Comparison of ENCODE assay signal across 12 cellular contexts in genomic region chr19:45087531-45087930, GRCh38. TPM values are rescaled to one million over a fixed set of nuclear protein-coding genes. Genes with fewer than 3 reads are reported as not detected.
DNase-seq lines count a peak whose midpoint lies in the region; ATAC-seq, FAIRE-seq and TF ChIP-seq lines count a peak whose summit lies in the region.
"Had no signal": no experiment of that assay in that cellular context is flagged by ENCODE, and none has a peak within 500 bp of the region (broad histone marks: within the 10 kb centered on the region; RNA-seq: fewer than 3 reads in every experiment).

No MANE protein-coding gene starts in this region.

- TF ChIP-seq EP300 in K562 (IDR thresholded peaks at IDR 0.05; ENCODE audit: low read length) = no peak

- no peak for TF ChIP-seq RAD21 in K562 (CRISPR knock-in tag; conservative IDR thresholded peaks at IDR 0.05 in 1 of 2, IDR thresholded peaks at IDR 0.05 in 1 of 2)

- in situ Hi-C loops in K562 (cut with MboI) = no loop called here

- H3K27me3 Mint-ChIP-seq in activated CD8-positive, alpha-beta T cell treated with anti-CD3 and anti-CD28 coated beads, Interleukin-2, amount 10 ng/mL, durations not matched to agents 7 days and 5 days (ENCODE audit: low read depth) = no peaks in the 10 kb centered on the region
- no peaks in the 10 kb centered on the region for H3K27me3 Mint-ChIP-seq in stimulated activated naive CD8-positive, alpha-beta T cell treated with anti-CD3 and anti-CD28 coated beads, Interleukin-15, Interleukin-2, amounts not matched to agents 100 ng/mL and 50 ng/mL, for 24 hours
- H3K27me3 Mint-ChIP-seq: type B pancreatic cell had no signal

- H3K36me3 ChIP-seq in right atrium auricular region (peaks cover 8% of the 10 kb centered on the region), K562 (ENCODE audit: control insufficient read depth, insufficient read depth, low read length) (peaks cover 70% of the 10 kb centered on the region)

- H3K4me1 ChIP-seq in right atrium auricular region = peaks cover 0 to 13% of the 10 kb centered on the region in 2 donors
- H3K4me1 ChIP-seq in K562 (replicated peaks in 1 of 2; ENCODE audit: control insufficient read depth in 2 of 2, insufficient read depth in 2 of 2, low read length in 2 of 2) = peaks cover 0 to 20% of the 10 kb centered on the region in 2 experiments; a peak in 2 of 5 replicates

- H3K9me3 ChIP-seq in right atrium auricular region (no peaks in the 10 kb centered on the region), K562 (replicated peaks; ENCODE audit: control insufficient read depth, insufficient read depth, low read depth, low read length) (no peaks in the 10 kb centered on the region)

- intact Hi-C loops in Right ventricle myocardium inferior (cut with DNase I) = no loop called here
- intact Hi-C loops in K562 (cut with micrococcal nuclease) = no loop called here
- intact Hi-C loops in posterior vena cava (cut with DNase I) = no loop called here

- peak overlapping the region; percentile 95 for H3K27ac Mint-ChIP-seq in activated CD8-positive, alpha-beta T cell treated with anti-CD3 and anti-CD28 coated beads, Interleukin-2, amount 10 ng/mL, durations not matched to agents 7 days and 5 days
- H3K27ac Mint-ChIP-seq in stimulated activated naive CD8-positive, alpha-beta T cell treated with anti-CD3 and anti-CD28 coated beads, Interleukin-15, Interleukin-2, amounts not matched to agents 100 ng/mL and 50 ng/mL, for 24 hours = peak overlapping the region; percentile 85
- H3K27ac Mint-ChIP-seq: type B pancreatic cell had no signal

- H3K9me3 Mint-ChIP-seq in activated CD8-positive, alpha-beta T cell treated with anti-CD3 and anti-CD28 coated beads, Interleukin-2, amount 10 ng/mL, durations not matched to agents 7 days and 5 days (ENCODE audit: insufficient read depth) = no peaks in the 10 kb centered on the region
- H3K9me3 Mint-ChIP-seq in stimulated activated naive CD8-positive, alpha-beta T cell treated with anti-CD3 and anti-CD28 coated beads, Interleukin-15, Interleukin-2, amounts not matched to agents 100 ng/mL and 50 ng/mL, for 24 hours = peaks cover 3% of the 10 kb centered on the region
- H3K9me3 Mint-ChIP-seq: type B pancreatic cell had no signal

- no peak for ATAC-seq in Right ventricle myocardium inferior
- ATAC-seq in activated CD8-positive, alpha-beta T cell treated with anti-CD3 and anti-CD28 coated beads, Interleukin-2, amount 10 ng/mL, durations not matched to agents 7 days and 5 days = peak; percentile 76
- ATAC-seq in K562 = no peak

- H3K79me2 ChIP-seq in K562 (ENCODE audit: control insufficient read depth, insufficient read depth, low read length) = peaks cover 31% of the 10 kb centered on the region

- peak overlapping the region in 1 of 2 experiments; percentile 74; a peak in 2 of 4 replicates for H3K9ac ChIP-seq in K562 (ENCODE audit: insufficient read depth in 1 of 2, low read depth in 2 of 2, low read length in 2 of 2)

- CTCF ChIA-PET in activated CD8-positive, alpha-beta T cell treated with anti-CD3 and anti-CD28 coated beads, Interleukin-2, amount 10 ng/mL, durations not matched to agents 7 days and 5 days (lab: Charles Lee) = interaction anchor here (1.2 to 1.7 kb wide), 5 partner anchors 16 to 161 kb away, joined by 3 to 11 read pairs (median 4); no protein-coding TSS in a partner anchor
- CTCF ChIA-PET in K562 (lab: Yijun Ruan, JAX; ENCODE audit: low intra/inter-chr PET ratio) = no interaction called here

- POLR2A ChIA-PET in activated CD8-positive, alpha-beta T cell treated with anti-CD3 and anti-CD28 coated beads, Interleukin-2, amount 10 ng/mL, durations not matched to agents 7 days and 5 days (lab: Charles Lee) = interaction anchor here (0.6 to 1.3 kb wide), 4 partner anchors 9 to 86 kb away, joined by 3 to 4 read pairs (median 4); no protein-coding TSS in a partner anchor
- POLR2A ChIA-PET in K562 (lab: Yijun Ruan, JAX) = interaction anchor here (0.7 to 1.8 kb wide), 2 partner anchors 11 to 16 kb away, joined by 4 to 5 read pairs; no protein-coding TSS in a partner anchor

- peaks cover 39% of the 10 kb centered on the region for H3K36me3 Mint-ChIP-seq in activated CD8-positive, alpha-beta T cell treated with anti-CD3 and anti-CD28 coated beads, Interleukin-2, amount 10 ng/mL, durations not matched to agents 7 days and 5 days (ENCODE audit: low read depth)
- H3K36me3 Mint-ChIP-seq in stimulated activated naive CD8-positive, alpha-beta T cell treated with anti-CD3 and anti-CD28 coated beads, Interleukin-15, Interleukin-2, amounts not matched to agents 100 ng/mL and 50 ng/mL, for 24 hours (ENCODE audit: low read depth) = peaks cover 56% of the 10 kb centered on the region

- H4K20me1 ChIP-seq in K562 (replicated peaks; ENCODE audit: control insufficient read depth, insufficient read depth, low read length) = no peaks in the 10 kb centered on the region; the same call in 1 of the 2 replicates

- H3K27ac ChIP-seq in right atrium auricular region (no peak overlapping the region), K562 (ENCODE audit: extremely low read depth, low read depth, low read length) (no peak overlapping the region)

- H3K27me3 ChIP-seq in right atrium auricular region (no peaks in the 10 kb centered on the region), K562 (ENCODE audit: control insufficient read depth in 2 of 2, insufficient read depth in 2 of 2, low read length in 2 of 2) (no peaks in the 10 kb centered on the region)

- peak; percentile 34 for DNase-seq in Right ventricle myocardium inferior (ENCODE audit: missing footprints)
- DNase-seq in right atrium auricular region (ENCODE audit: low spot score) = no peak
- peak; percentile 83 for DNase-seq in activated CD8-positive, alpha-beta T cell treated with anti-CD3 and anti-CD28 coated beads, Interleukin-2, amount 10 ng/mL, durations not matched to agents 7 days and 5 days
- no peak for DNase-seq in K562 (ENCODE audit: extremely low read depth in 1 of 4, low spot score in 3 of 4)
- DNase-seq in occipital lobe (lab: John Stamatoyannopoulos, UW) = no peak
- DNase-seq in posterior vena cava (ENCODE audit: low spot score) = no peak
- DNase-seq in pons (ENCODE audit: low spot score) = no peak
- DNase-seq: aorta, erythroblast had no signal

- TF ChIP-seq CTCF in right atrium auricular region (IDR thresholded peaks at IDR 0.05) (no peak), K562 (IDR thresholded peaks at IDR 0.05 in 2 of 3, conservative IDR thresholded peaks at IDR 0.05 in 1 of 3; ENCODE audit: insufficient read depth in 2 of 3, low read depth in 1 of 3, low read length in 3 of 3) (no peak)

- TF ChIP-seq POLR2A in K562 (conservative IDR thresholded peaks at IDR 0.05) = no peak

- WGBS in K562 (ENCODE audit: insufficient coverage, low coverage, missing lambda C conversion rate) = 83% methylated on average over 11 of the region's 11 CpGs

- H3K9me1 ChIP-seq in K562 (ENCODE audit: control insufficient read depth, insufficient read depth, low read length) = no peaks in the 10 kb centered on the region

- no TSS peak for BruUV-seq in K562 (replicated peaks; lab: Mats Ljungman, UMichigan)

- H3K4me3 Mint-ChIP-seq in activated CD8-positive, alpha-beta T cell treated with anti-CD3 and anti-CD28 coated beads, Interleukin-2, amount 10 ng/mL, durations not matched to agents 7 days and 5 days = peak overlapping the region; percentile 57
- peak overlapping the region; percentile 27 for H3K4me3 Mint-ChIP-seq in stimulated activated naive CD8-positive, alpha-beta T cell treated with anti-CD3 and anti-CD28 coated beads, Interleukin-15, Interleukin-2, amounts not matched to agents 100 ng/mL and 50 ng/mL, for 24 hours
- H3K4me3 Mint-ChIP-seq: type B pancreatic cell had no signal

- H3K4me2 ChIP-seq in K562 (ENCODE audit: insufficient read depth, low read length) = no peak overlapping the region

- H2AFZ ChIP-seq in K562 (ENCODE audit: low read depth, low read length) = no peak overlapping the region

- FAIRE-seq in K562 (lab: Jason Lieb, UNC) = no peak
- FAIRE-seq: A204.1 had no signal

- peaks cover 45% of the 10 kb centered on the region for H3K4me1 Mint-ChIP-seq in activated CD8-positive, alpha-beta T cell treated with anti-CD3 and anti-CD28 coated beads, Interleukin-2, amount 10 ng/mL, durations not matched to agents 7 days and 5 days (ENCODE audit: low read depth)
- H3K4me1 Mint-ChIP-seq in stimulated activated naive CD8-positive, alpha-beta T cell treated with anti-CD3 and anti-CD28 coated beads, Interleukin-15, Interleukin-2, amounts not matched to agents 100 ng/mL and 50 ng/mL, for 24 hours (ENCODE audit: low read depth) = peaks cover 35% of the 10 kb centered on the region

- H3K4me3 ChIP-seq in right atrium auricular region (no peak overlapping the region), K562 (no peak overlapping the region)

RNA-seq across cellular contexts. Expression of gene PPP1R37, which starts 5.4 kb away (rescaled TPM):
- total RNA-seq in Right ventricle myocardium inferior = 15.1 TPM
- total RNA-seq in right atrium auricular region = 10 to 100 TPM; 21.7 to 22.9 TPM
- total RNA-seq in activated CD8-positive, alpha-beta T cell treated with anti-CD3 and anti-CD28 coated beads, Interleukin-2, amount 10 ng/mL, durations not matched to agents 7 days and 5 days = 10 to 100 TPM; 28.3 to 29.2 TPM
- 32.7 and 64.0 TPM in 2 replicates for total RNA-seq in K562 (2011; cell fraction: chromatin; rRNA removed; ENCODE audit: low replicate concordance)
- total RNA-seq in K562 (2011; cell fraction: nucleolus; rRNA removed) = 49.9 and 53.4 TPM in 2 replicates
- 37.0 and 42.9 TPM in 2 replicates for total RNA-seq in K562 (2011; cell fraction: nucleoplasm; rRNA removed)
- total RNA-seq in K562 (2014; rRNA removed) = 20.3 and 38.6 TPM in 2 replicates
- total RNA-seq in K562 (2014; rRNA removed; fragmentation: Illumina TruSeq; extraction: Trizol) = 3.1 and 3.5 TPM in 2 replicates
- 7.9 and 8.4 TPM in 2 replicates for total RNA-seq in K562 (2015; rRNA removed; fragmentation: Illumina TruSeq; extraction: Trizol)
- 16.4 and 17.6 TPM in 2 replicates for total RNA-seq in K562 (2021)
- 7.3 and 8.0 TPM in 2 replicates for polyA plus RNA-seq in K562 (2011; rRNA removed)
- polyA plus RNA-seq in K562 (2011; cell fraction: cytosol; rRNA removed) = 7.1 and 13.5 TPM in 2 replicates
- polyA plus RNA-seq in K562 (2011; cell fraction: nucleus; rRNA removed) = 51.3 and 83.8 TPM in 2 replicates
- polyA plus RNA-seq in K562 (2012) = 18.5 and 23.4 TPM in 2 replicates
- 2.7 and 5.0 TPM in 2 replicates for polyA plus RNA-seq in K562 (2014; fragmentation: Illumina TruSeq; extraction: Trizol)
- under 1 TPM; 0.04 to 0.10 TPM for polyA plus RNA-seq in K562 (2014; fragmentation: Nextera tagmentation; extraction: Ambion mirVana)
- 19.9 and 22.0 TPM in 2 replicates for polyA plus RNA-seq in K562 (2014; rRNA removed)
- polyA minus RNA-seq in K562 (2011; rRNA and poly(A)+ RNA removed) = 4.4 and 5.2 TPM in 2 replicates
- polyA minus RNA-seq in K562 (2011; cell fraction: cytosol; rRNA and poly(A)+ RNA removed) = 4.8 and 13.3 TPM in 2 replicates
- polyA minus RNA-seq in K562 (2011; cell fraction: nucleus; rRNA and poly(A)+ RNA removed) = 14.3 and 14.8 TPM in 2 replicates
- total RNA-seq in occipital lobe = 20.6 TPM
- total RNA-seq in posterior vena cava = 10 to 100 TPM; 15.2 to 16.2 TPM

RNA-seq across cellular contexts. Expression of gene GEMIN7, which starts 8.5 kb away (rescaled TPM):
- total RNA-seq in Right ventricle myocardium inferior = 15.5 TPM
- total RNA-seq in right atrium auricular region = 10 to 100 TPM; 11.3 to 20.0 TPM
- 10 to 100 TPM; 30.2 to 31.7 TPM for total RNA-seq in activated CD8-positive, alpha-beta T cell treated with anti-CD3 and anti-CD28 coated beads, Interleukin-2, amount 10 ng/mL, durations not matched to agents 7 days and 5 days
- 22.7 and 62.8 TPM in 2 replicates for total RNA-seq in K562 (2011; cell fraction: chromatin; rRNA removed; ENCODE audit: low replicate concordance)
- 37.2 and 43.2 TPM in 2 replicates for total RNA-seq in K562 (2011; cell fraction: nucleolus; rRNA removed)
- total RNA-seq in K562 (2011; cell fraction: nucleoplasm; rRNA removed) = 26.5 and 32.7 TPM in 2 replicates
- total RNA-seq in K562 (2014; rRNA removed) = 54.9 and 62.7 TPM in 2 replicates
- total RNA-seq in K562 (2014; rRNA removed; fragmentation: Illumina TruSeq; extraction: Trizol) = 31.3 and 33.0 TPM in 2 replicates
- total RNA-seq in K562 (2015; rRNA removed; fragmentation: Illumina TruSeq; extraction: Trizol) = 39.5 and 42.3 TPM in 2 replicates
- total RNA-seq in K562 (2021) = 60.7 and 62.6 TPM in 2 replicates
- polyA plus RNA-seq in K562 (2011; rRNA removed) = 23.1 and 32.5 TPM in 2 replicates
- polyA plus RNA-seq in K562 (2011; cell fraction: cytosol; rRNA removed) = 41.8 and 86.0 TPM in 2 replicates
- polyA plus RNA-seq in K562 (2011; cell fraction: nucleus; rRNA removed) = 34.9 and 43.7 TPM in 2 replicates
- polyA plus RNA-seq in K562 (2012) = 41.3 and 54.9 TPM in 2 replicates
- polyA plus RNA-seq in K562 (2014; fragmentation: Illumina TruSeq; extraction: Trizol) = 32.6 and 50.6 TPM in 2 replicates
- polyA plus RNA-seq in K562 (2014; fragmentation: Nextera tagmentation; extraction: Ambion mirVana) = 100 to 1,000 TPM in 1 of 2 experiments, 10 to 100 TPM in 1; 84.9 to 124 TPM
- 49.6 and 57.5 TPM in 2 replicates for polyA plus RNA-seq in K562 (2014; rRNA removed)
- polyA minus RNA-seq in K562 (2011; rRNA and poly(A)+ RNA removed) = 5.7 and 7.6 TPM in 2 replicates
- 17.8 and 23.9 TPM in 2 replicates for polyA minus RNA-seq in K562 (2011; cell fraction: cytosol; rRNA and poly(A)+ RNA removed)
- polyA minus RNA-seq in K562 (2011; cell fraction: nucleus; rRNA and poly(A)+ RNA removed) = 7.9 and 11.3 TPM in 2 replicates
- 13.3 TPM for total RNA-seq in occipital lobe
- 10 to 100 TPM; 11.2 to 14.7 TPM for total RNA-seq in posterior vena cava

RNA-seq across cellular contexts. Expression of gene ZNF296, which starts 11.3 kb away (rescaled TPM):
- 0.19 TPM for total RNA-seq in Right ventricle myocardium inferior
- total RNA-seq in right atrium auricular region = under 1 TPM in 1 of 2 donors, not detected in 1; 0.43 TPM
- total RNA-seq in activated CD8-positive, alpha-beta T cell treated with anti-CD3 and anti-CD28 coated beads, Interleukin-2, amount 10 ng/mL, durations not matched to agents 7 days and 5 days = 1 to 10 TPM; 6.2 to 6.3 TPM
- 0.25 and 1.9 TPM in 2 replicates for total RNA-seq in K562 (2011; cell fraction: chromatin; rRNA removed; ENCODE audit: low replicate concordance)
- 2.4 and 3.5 TPM in 2 replicates for total RNA-seq in K562 (2011; cell fraction: nucleolus; rRNA removed)
- 0.92 and 1.3 TPM in 2 replicates for total RNA-seq in K562 (2011; cell fraction: nucleoplasm; rRNA removed)
- total RNA-seq in K562 (2014; rRNA removed) = 1.5 and 2.7 TPM in 2 replicates
- total RNA-seq in K562 (2014; rRNA removed; fragmentation: Illumina TruSeq; extraction: Trizol) = 0.07 TPM in 1 of 2 replicates, not detected in the other
- 0.54 and 0.72 TPM in 2 replicates for total RNA-seq in K562 (2015; rRNA removed; fragmentation: Illumina TruSeq; extraction: Trizol)
- total RNA-seq in K562 (2021) = 8.8 and 10.3 TPM in 2 replicates
- 0.13 and 0.28 TPM in 2 replicates for polyA plus RNA-seq in K562 (2011; rRNA removed)
- polyA plus RNA-seq in K562 (2011; cell fraction: cytosol; rRNA removed) = 0.24 and 1.1 TPM in 2 replicates
- polyA plus RNA-seq in K562 (2011; cell fraction: nucleus; rRNA removed) = 0.52 and 1.4 TPM in 2 replicates
- 3.2 and 3.6 TPM in 2 replicates for polyA plus RNA-seq in K562 (2012)
- polyA plus RNA-seq in K562 (2014; fragmentation: Illumina TruSeq; extraction: Trizol) = 0.39 and 2.0 TPM in 2 replicates
- polyA plus RNA-seq in K562 (2014; fragmentation: Nextera tagmentation; extraction: Ambion mirVana) = under 1 TPM in 1 of 2 experiments, not detected in 1; 0.03 TPM
- polyA plus RNA-seq in K562 (2014; rRNA removed) = 2.0 and 2.4 TPM in 2 replicates
- 0.11 and 0.21 TPM in 2 replicates for polyA minus RNA-seq in K562 (2011; rRNA and poly(A)+ RNA removed)
- polyA minus RNA-seq in K562 (2011; cell fraction: cytosol; rRNA and poly(A)+ RNA removed) = 2.0 and 3.5 TPM in 2 replicates
- polyA minus RNA-seq in K562 (2011; cell fraction: nucleus; rRNA and poly(A)+ RNA removed) = 0.94 and 1.00 TPM in 2 replicates
- not detected for total RNA-seq in occipital lobe
- under 1 TPM; 0.42 to 0.48 TPM for total RNA-seq in posterior vena cava

RNA-seq across cellular contexts. Expression of gene CLASRP, which starts 48.7 kb away (rescaled TPM):
- 33.4 TPM for total RNA-seq in Right ventricle myocardium inferior
- 10 to 100 TPM; 29.6 to 31.3 TPM for total RNA-seq in right atrium auricular region
- total RNA-seq in activated CD8-positive, alpha-beta T cell treated with anti-CD3 and anti-CD28 coated beads, Interleukin-2, amount 10 ng/mL, durations not matched to agents 7 days and 5 days = 10 to 100 TPM; 82.5 to 94.5 TPM
- total RNA-seq in K562 (2011; cell fraction: chromatin; rRNA removed; ENCODE audit: low replicate concordance) = 297 and 460 TPM in 2 replicates
- 224 and 226 TPM in 2 replicates for total RNA-seq in K562 (2011; cell fraction: nucleolus; rRNA removed)
- total RNA-seq in K562 (2011; cell fraction: nucleoplasm; rRNA removed) = 233 and 263 TPM in 2 replicates
- 56.7 and 74.5 TPM in 2 replicates for total RNA-seq in K562 (2014; rRNA removed)
- total RNA-seq in K562 (2014; rRNA removed; fragmentation: Illumina TruSeq; extraction: Trizol) = 31.1 and 34.6 TPM in 2 replicates
- total RNA-seq in K562 (2015; rRNA removed; fragmentation: Illumina TruSeq; extraction: Trizol) = 46.4 and 46.7 TPM in 2 replicates
- 81.6 and 86.3 TPM in 2 replicates for total RNA-seq in K562 (2021)
- 34.4 and 55.3 TPM in 2 replicates for polyA plus RNA-seq in K562 (2011; rRNA removed)
- polyA plus RNA-seq in K562 (2011; cell fraction: cytosol; rRNA removed) = 18.3 and 19.8 TPM in 2 replicates
- polyA plus RNA-seq in K562 (2011; cell fraction: nucleus; rRNA removed) = 277 and 310 TPM in 2 replicates
- 71.3 and 94.7 TPM in 2 replicates for polyA plus RNA-seq in K562 (2012)
- polyA plus RNA-seq in K562 (2014; fragmentation: Illumina TruSeq; extraction: Trizol) = 44.0 and 45.2 TPM in 2 replicates
- polyA plus RNA-seq in K562 (2014; fragmentation: Nextera tagmentation; extraction: Ambion mirVana) = 1 to 10 TPM in 1 of 2 experiments, under 1 TPM in 1; 0.94 to 1.2 TPM
- 72.2 and 80.0 TPM in 2 replicates for polyA plus RNA-seq in K562 (2014; rRNA removed)
- 25.8 and 29.7 TPM in 2 replicates for polyA minus RNA-seq in K562 (2011; rRNA and poly(A)+ RNA removed)
- 18.8 and 19.3 TPM in 2 replicates for polyA minus RNA-seq in K562 (2011; cell fraction: cytosol; rRNA and poly(A)+ RNA removed)
- polyA minus RNA-seq in K562 (2011; cell fraction: nucleus; rRNA and poly(A)+ RNA removed) = 39.9 and 51.1 TPM in 2 replicates
- total RNA-seq in occipital lobe = 3.9 TPM
- total RNA-seq in posterior vena cava = 10 to 100 TPM; 48.6 to 58.5 TPM

Comparison
In these comparisons a context has a peak if more than half of its experiments do, and no peak if none do; other contexts are left out.
1. DNase-seq: peak in Right ventricle myocardium inferior (single experiment) and activated CD8-positive, alpha-beta T cell treated with anti-CD3 and anti-CD28 coated beads, Interleukin-2, amount 10 ng/mL, durations not matched to agents 7 days and 5 days (single experiment); none in right atrium auricular region (single experiment), K562 (0 of 4), occipital lobe (single experiment), posterior vena cava (single experiment) and pons (single experiment).